In the genomic region with DNA sequence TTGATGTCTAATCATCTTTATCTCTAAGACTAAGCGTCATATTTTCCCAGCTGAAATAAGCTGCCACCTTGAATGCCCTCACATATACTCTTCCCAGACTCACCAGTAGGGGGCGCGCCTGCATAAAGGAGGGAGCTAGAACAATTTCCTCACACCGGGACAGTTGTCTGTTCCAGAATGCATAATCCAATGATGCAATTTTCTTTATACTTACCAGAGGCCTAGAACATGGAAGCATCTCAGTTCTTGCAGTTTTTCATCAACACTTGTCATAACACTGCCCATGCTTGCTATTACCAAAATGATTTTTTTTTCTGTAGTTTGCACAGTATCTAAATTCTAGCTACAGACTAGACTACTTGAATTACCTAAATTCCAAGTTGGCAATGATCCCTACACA, we compare ENCODE assay signal across 8 cellular contexts.
DNase-seq lines count a peak whose midpoint lies in the region; ATAC-seq and TF ChIP-seq lines count a peak whose summit lies in the region.

No MANE protein-coding gene starts in this region.

- no peak overlapping the region for H3K23ac ChIP-seq in mesendoderm (ENCODE audit: low read length)

- no peak overlapping the region for H2BK15ac ChIP-seq in mesendoderm (replicated peaks; ENCODE audit: low read depth)

- H3K56ac ChIP-seq in mesendoderm (ENCODE audit: low read length) = no peak overlapping the region

- no peak overlapping the region for H3K9ac ChIP-seq in mesendoderm (ENCODE audit: low read length)

- H2BK120ac ChIP-seq in mesendoderm (ENCODE audit: low read depth, low read length) = no peak overlapping the region

- H3K4me1 Mint-ChIP-seq in activated CD8-positive, alpha-beta T cell treated with anti-CD3 and anti-CD28 coated beads for 36 hours (ENCODE audit: low read depth) = no peaks in the 10 kb centered on the region
- peaks cover 0 to 4% of the 10 kb centered on the region in 2 donors for H3K4me1 Mint-ChIP-seq in effector memory CD8-positive, alpha-beta T cell (ENCODE audit: low read depth in 2 of 2)

- H3K27ac Mint-ChIP-seq in activated CD8-positive, alpha-beta T cell treated with anti-CD3 and anti-CD28 coated beads for 36 hours = no peak overlapping the region
- no peak overlapping the region for H3K27ac Mint-ChIP-seq in effector memory CD8-positive, alpha-beta T cell

- intact Hi-C loops in activated CD8-positive, alpha-beta T cell treated with anti-CD3 and anti-CD28 coated beads for 36 hours (cut with micrococcal nuclease) = loop anchor here (2.0 kb wide), 1 partner anchor 210 kb away; no protein-coding TSS in a partner anchor

- POLR2A ChIA-PET in activated CD8-positive, alpha-beta T cell treated with anti-CD3 and anti-CD28 coated beads for 36 hours (lab: Charles Lee) = interaction anchor here (0.6 to 1.1 kb wide), 2 partner anchors 10 to 262 kb away, joined by 3 to 4 read pairs; no protein-coding TSS in a partner anchor

- no peaks in the 10 kb centered on the region for H3K79me2 ChIP-seq in mesendoderm (ENCODE audit: control insufficient read depth, insufficient read depth, low read length)

- no peak overlapping the region for H3K4me2 ChIP-seq in mesendoderm (ENCODE audit: low read length)

- H2AK5ac ChIP-seq in mesendoderm (ENCODE audit: low read length) = no peak overlapping the region

- no CpG with 5 or more reads among the region's 4 CpGs for WGBS in mesendoderm (ENCODE audit: extremely low coverage, insufficient coverage, low lambda C conversion rate)

- no peaks in the 10 kb centered on the region for H3K79me1 ChIP-seq in mesendoderm (ENCODE audit: low read length)

- no peaks in the 10 kb centered on the region for H3K36me3 Mint-ChIP-seq in activated CD8-positive, alpha-beta T cell treated with anti-CD3 and anti-CD28 coated beads for 36 hours (ENCODE audit: low read depth)
- H3K36me3 Mint-ChIP-seq in effector memory CD8-positive, alpha-beta T cell (ENCODE audit: insufficient read depth) = no peaks in the 10 kb centered on the region

- H3K9me3 Mint-ChIP-seq in activated CD8-positive, alpha-beta T cell treated with anti-CD3 and anti-CD28 coated beads for 36 hours = no peaks in the 10 kb centered on the region
- H3K9me3 Mint-ChIP-seq in effector memory CD8-positive, alpha-beta T cell = no peaks in the 10 kb centered on the region

- no peak overlapping the region for H3K4ac ChIP-seq in mesendoderm (ENCODE audit: low read depth, low read length)

- peak; percentile 88 for TF ChIP-seq CTCF in activated CD8-positive, alpha-beta T cell treated with anti-CD3 and anti-CD28 coated beads for 36 hours (IDR thresholded peaks at IDR 0.05)

- no peaks in the 10 kb centered on the region for H3K4me1 ChIP-seq in mesendoderm (ENCODE audit: control insufficient read depth, low read depth, low read length)

- H3K4me3 ChIP-seq in mesendoderm (ENCODE audit: low read length) = no peak overlapping the region

- H4K8ac ChIP-seq in mesendoderm (ENCODE audit: low read depth, low read length) = no peak overlapping the region

- H3K4me3 Mint-ChIP-seq in activated CD8-positive, alpha-beta T cell treated with anti-CD3 and anti-CD28 coated beads for 36 hours = no peak overlapping the region
- H3K4me3 Mint-ChIP-seq in effector memory CD8-positive, alpha-beta T cell = no peak overlapping the region

- ATAC-seq in HG03354 (IDR thresholded peaks at IDR 0.05; ENCODE audit: poor library complexity, severe bottlenecking, unreplicated experiment) = peak; percentile 79
- ATAC-seq in activated CD8-positive, alpha-beta T cell treated with anti-CD3 and anti-CD28 coated beads for 36 hours = peak; percentile 67
- peak; percentile 32 for ATAC-seq in effector memory CD8-positive, alpha-beta T cell (replicated peaks)

- no peak overlapping the region for H4K5ac ChIP-seq in mesendoderm (ENCODE audit: low read length)

- no peaks in the 10 kb centered on the region for H3K27me3 Mint-ChIP-seq in activated CD8-positive, alpha-beta T cell treated with anti-CD3 and anti-CD28 coated beads for 36 hours
- no peaks in the 10 kb centered on the region for H3K27me3 Mint-ChIP-seq in effector memory CD8-positive, alpha-beta T cell

- DNase-seq in NK-92 treated with Interleukin-12 subunit alpha and Interleukin-12 subunit beta, amount 100 ng/mL, for 24 hours (lab: John Stamatoyannopoulos, UW) = peak; percentile 43
- no peak for DNase-seq in NK-92 (lab: John Stamatoyannopoulos, UW; ENCODE audit: unreplicated experiment)
- peak; percentile 74 for DNase-seq in NCI-H748 (lab: John Stamatoyannopoulos, UW; ENCODE audit: unreplicated experiment)
- DNase-seq in activated CD8-positive, alpha-beta T cell treated with anti-CD3 and anti-CD28 coated beads for 36 hours = peak; percentile 83
- peak; percentile 37 to 54 (median 53) for DNase-seq in effector memory CD8-positive, alpha-beta T cell
- peak; percentile 69 for DNase-seq in mesendoderm
- DNase-seq in stimulated activated CD8-positive, alpha-beta memory T cell treated with anti-CD3 and anti-CD28 coated beads, Interleukin-2, amount 100 ng/mL, for 48 hours (ENCODE audit: low read depth in 2 of 2) = peak; percentile 44 to 61

- CTCF ChIA-PET in activated CD8-positive, alpha-beta T cell treated with anti-CD3 and anti-CD28 coated beads for 36 hours (lab: Charles Lee) = interaction anchor here (0.6 to 4.5 kb wide), 47 partner anchors 9 to 577 kb away, joined by 3 to 64 read pairs (median 4); a partner anchor contains a TSS

- H3K27me3 ChIP-seq in mesendoderm (ENCODE audit: insufficient read depth, low read length, poor library complexity) = no peaks in the 10 kb centered on the region

- no peak overlapping the region for H2BK5ac ChIP-seq in mesendoderm (ENCODE audit: low read length)

- no peaks in the 10 kb centered on the region for H3K36me3 ChIP-seq in mesendoderm (ENCODE audit: control insufficient read depth, insufficient read depth, low read length)

- no peak overlapping the region for H3K27ac ChIP-seq in mesendoderm (ENCODE audit: low read depth, low read length)

- no peak overlapping the region for H3K18ac ChIP-seq in mesendoderm (ENCODE audit: low read length)
